ENCODE assay signal across 10 cellular contexts in the genomic region with DNA sequence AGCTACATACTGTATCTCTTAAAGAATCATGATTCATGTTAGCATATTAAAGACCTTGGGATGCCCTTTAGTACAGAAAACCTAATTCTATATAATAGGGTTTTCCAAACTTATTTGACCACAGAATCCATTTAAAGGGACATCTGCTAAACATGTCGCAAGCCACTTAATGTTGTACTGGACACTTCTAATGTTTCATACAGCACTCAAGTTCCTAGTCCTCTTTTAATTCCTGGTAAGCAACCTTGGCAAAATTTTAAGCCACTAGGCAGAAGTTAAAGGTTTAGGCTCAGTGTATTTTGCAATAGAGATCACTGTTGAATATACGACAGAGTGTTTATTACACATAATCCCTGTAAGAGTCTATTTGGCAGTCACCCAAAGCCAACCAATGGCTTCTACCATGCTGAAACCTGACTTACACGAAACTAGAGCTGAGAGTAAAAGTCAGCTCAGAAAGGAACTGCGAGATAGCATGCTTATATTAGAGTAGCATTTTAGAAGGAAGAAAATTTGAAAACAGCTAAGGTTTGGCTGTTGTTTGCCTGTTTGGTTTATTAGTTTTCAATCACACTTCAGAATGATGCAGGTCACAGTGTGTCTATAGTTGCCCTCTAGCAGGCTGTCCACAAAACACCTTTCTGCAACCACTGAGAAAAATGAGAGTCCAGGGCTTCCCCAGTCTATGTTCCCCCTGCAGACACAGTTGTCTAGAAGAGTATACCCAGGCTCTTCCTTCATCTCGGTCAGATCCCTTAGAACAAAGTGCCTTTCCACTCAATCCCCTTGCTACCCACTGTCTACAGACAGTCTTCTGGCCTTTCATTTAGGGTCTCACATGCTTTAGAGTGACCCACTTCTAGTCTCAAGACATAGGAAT.
DNase-seq lines count a peak whose midpoint lies in the region; ATAC-seq and TF ChIP-seq lines count a peak whose summit lies in the region.
"Had no signal": no experiment of that assay in that cellular context is flagged by ENCODE, and none has a peak within 500 bp of the region (broad histone marks: within the 10 kb centered on the region; RNA-seq: fewer than 3 reads in every experiment).

No MANE protein-coding gene starts in this region.

- H3K27me3 Mint-ChIP-seq in T-helper 17 cell = peaks cover 8% of the 10 kb centered on the region

- intact Hi-C loops in spleen (cut with DNase I; ENCODE audit: low total_unique reads) = no loop called here

- peak; percentile 27 for DNase-seq in DMS79 (lab: John Stamatoyannopoulos, UW)
- peak; percentile 95 for DNase-seq in MV-4-11 (lab: John Stamatoyannopoulos, UW)
- DNase-seq in T-helper 17 cell = no peak
- DNase-seq in mesenchymal stem cell = peak; percentile 90
- no peak for DNase-seq in UCSD-AML1 (lab: John Stamatoyannopoulos, UW; ENCODE audit: unreplicated experiment)
- DNase-seq in spleen = no peak
- no peak for DNase-seq in GF-D8 (lab: John Stamatoyannopoulos, UW)
- DNase-seq: T1000 had no signal

- no peaks in the 10 kb centered on the region for H3K9me3 ChIP-seq in T-helper 17 cell (ENCODE audit: control insufficient read depth, low read length, poor library complexity, severe bottlenecking)
- H3K9me3 ChIP-seq in mesenchymal stem cell (ENCODE audit: control insufficient read depth, low read length) = no peaks in the 10 kb centered on the region
- no peaks in the 10 kb centered on the region for H3K9me3 ChIP-seq in spleen
- H3K9me3 ChIP-seq: upper lobe of left lung had no signal

- no peak overlapping the region for H3K9ac ChIP-seq in mesenchymal stem cell (ENCODE audit: low read length)

- no peaks in the 10 kb centered on the region for H3K79me1 ChIP-seq in mesenchymal stem cell (replicated peaks; ENCODE audit: low read length, poor library complexity, severe bottlenecking)

- H3K23ac ChIP-seq in mesenchymal stem cell (ENCODE audit: low read length in 2 of 2) = no peak overlapping the region

- H3K4me1 ChIP-seq in mesenchymal stem cell (ENCODE audit: control insufficient read depth, insufficient read depth, low read depth, low read length) = peaks cover 2% of the 10 kb centered on the region
- H3K4me1 ChIP-seq in spleen = no peaks in the 10 kb centered on the region

- peaks cover 2% of the 10 kb centered on the region for H3K36me3 Mint-ChIP-seq in T-helper 17 cell (ENCODE audit: low read depth)

- no peak overlapping the region for H2BK15ac ChIP-seq in mesenchymal stem cell (ENCODE audit: low read depth, poor library complexity, severe bottlenecking)

- H2AK5ac ChIP-seq in mesenchymal stem cell (ENCODE audit: low read length, severe bottlenecking) = no peak overlapping the region

- no peaks in the 10 kb centered on the region for H3K27me3 ChIP-seq in mesenchymal stem cell (ENCODE audit: control insufficient read depth in 1 of 2, insufficient read depth in 1 of 2, low read length in 2 of 2)
- H3K27me3 ChIP-seq in spleen (replicated peaks in 1 of 7) = peaks cover 0 to 5% (median 0%) of the 10 kb centered on the region in 7 donors
- H3K27me3 ChIP-seq: upper lobe of left lung had no signal

- no peak for TF ChIP-seq POLR2A in spleen (IDR thresholded peaks at IDR 0.05)

- H3K4me3 Mint-ChIP-seq in T-helper 17 cell = peak overlapping the region; percentile 77

- no peak overlapping the region for H4K8ac ChIP-seq in mesenchymal stem cell (ENCODE audit: low read length)

- no peak for TF ChIP-seq CTCF in spleen (IDR thresholded peaks at IDR 0.05 in 8 of 11, conservative IDR thresholded peaks at IDR 0.05 in 3 of 11)

- no peaks in the 10 kb centered on the region for H3K36me3 ChIP-seq in mesenchymal stem cell (ENCODE audit: control insufficient read depth in 1 of 2, insufficient read depth in 2 of 2, low read depth in 1 of 2, low read length in 2 of 2)
- no peaks in the 10 kb centered on the region for H3K36me3 ChIP-seq in spleen
- H3K36me3 ChIP-seq: upper lobe of left lung had no signal

- H2AFZ ChIP-seq in mesenchymal stem cell (ENCODE audit: low read depth, low read length) = no peak overlapping the region

- WGBS in mesenchymal stem cell = 41% methylated on average over 5 of the region's 5 CpGs
- 58 to 80% (median 66%) methylated on average over 5 of the region's 5 CpGs for whole genome bisulfite sequencing in spleen, 5 donors

- no peak overlapping the region for H2BK12ac ChIP-seq in mesenchymal stem cell (ENCODE audit: low read length in 2 of 2)

- H3K27ac Mint-ChIP-seq in T-helper 17 cell = peak overlapping the region; percentile 89

- H4K91ac ChIP-seq in mesenchymal stem cell (ENCODE audit: low read length) = no peak overlapping the region

- ATAC-seq in T-helper 17 cell (peak; percentile 42), GM18861 (IDR thresholded peaks at IDR 0.05; ENCODE audit: unreplicated experiment) (no peak)

- peak overlapping the region in 1 of 2 experiments; percentile 30 for H3K4ac ChIP-seq in mesenchymal stem cell (ENCODE audit: low read depth in 1 of 2, low read length in 2 of 2)

- no peak overlapping the region for H3K4me2 ChIP-seq in mesenchymal stem cell (ENCODE audit: low read length, poor library complexity, severe bottlenecking)

- H3K4me3 ChIP-seq in mesenchymal stem cell (ENCODE audit: insufficient read depth in 1 of 2, low read depth in 1 of 2, low read length in 2 of 2) (no peak overlapping the region), spleen (no peak overlapping the region)
- H3K4me3 ChIP-seq: upper lobe of left lung had no signal

- no peak overlapping the region for H3K14ac ChIP-seq in mesenchymal stem cell (ENCODE audit: low read length in 2 of 2)

- no peak overlapping the region for H2BK5ac ChIP-seq in mesenchymal stem cell (ENCODE audit: low read depth, low read length, poor library complexity, severe bottlenecking)

- peaks cover 24% of the 10 kb centered on the region for H3K4me1 Mint-ChIP-seq in T-helper 17 cell

- no peak overlapping the region for H3K18ac ChIP-seq in mesenchymal stem cell (ENCODE audit: low read depth in 1 of 2, low read length in 2 of 2)

- no peak overlapping the region for H2BK120ac ChIP-seq in mesenchymal stem cell (ENCODE audit: low read depth, low read length)

- H3K27ac ChIP-seq in mesenchymal stem cell (ENCODE audit: low read length, poor library complexity, severe bottlenecking) = no peak overlapping the region
- H3K27ac ChIP-seq in spleen = peak overlapping the region in 2 of 8 donors; percentile 3 to 6
- H3K27ac ChIP-seq: upper lobe of left lung had no signal

Comparison
In these comparisons a context has a peak if more than half of its experiments do, and no peak if none do; other contexts are left out.
1. DNase-seq: peak in DMS79 (single experiment), MV-4-11 (single experiment) and mesenchymal stem cell (single experiment); none in T-helper 17 cell (0 of 3), UCSD-AML1 (single experiment), spleen (single experiment) and GF-D8 (single experiment).